Comparison of ENCODE assay signal across 3 cellular contexts in the genomic region with DNA sequence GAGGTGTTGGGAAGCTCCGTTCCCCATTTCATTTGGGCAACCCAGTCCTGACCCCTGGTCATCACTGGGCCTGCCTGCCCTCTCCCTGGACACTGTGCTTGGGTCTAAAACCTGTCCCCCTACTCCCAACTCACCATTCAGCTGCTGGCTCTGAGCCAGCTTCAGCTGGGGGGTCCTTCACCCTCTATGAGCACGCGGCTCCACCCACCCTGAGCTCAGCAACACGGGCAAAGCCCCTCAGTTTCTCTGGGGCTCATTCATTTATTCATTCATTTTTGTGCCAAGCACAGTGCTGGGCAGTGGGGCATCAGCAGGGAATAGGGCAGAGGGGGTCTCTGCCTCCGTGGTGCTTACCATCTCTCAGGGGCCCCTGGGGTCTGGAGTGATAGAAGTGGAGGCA.
TF ChIP-seq lines count a peak whose summit lies in the region.

No MANE protein-coding gene starts in this region.

TF ChIP-seq in SK-N-SH, 30 proteins besides CTCF, POLR2A, EP300 and RAD21 (continued from another document):
- TF ChIP-seq, protein P1, sequence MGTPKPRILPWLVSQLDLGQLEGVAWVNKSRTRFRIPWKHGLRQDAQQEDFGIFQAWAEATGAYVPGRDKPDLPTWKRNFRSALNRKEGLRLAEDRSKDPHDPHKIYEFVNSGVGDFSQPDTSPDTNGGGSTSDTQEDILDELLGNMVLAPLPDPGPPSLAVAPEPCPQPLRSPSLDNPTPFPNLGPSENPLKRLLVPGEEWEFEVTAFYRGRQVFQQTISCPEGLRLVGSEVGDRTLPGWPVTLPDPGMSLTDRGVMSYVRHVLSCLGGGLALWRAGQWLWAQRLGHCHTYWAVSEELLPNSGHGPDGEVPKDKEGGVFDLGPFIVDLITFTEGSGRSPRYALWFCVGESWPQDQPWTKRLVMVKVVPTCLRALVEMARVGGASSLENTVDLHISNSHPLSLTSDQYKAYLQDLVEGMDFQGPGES (IDR thresholded peaks at IDR 0.05; ENCODE audit: low read depth, low read length) = no peak
- TF ChIP-seq MEF2A (IDR thresholded peaks at IDR 0.05; ENCODE audit: borderline replicate concordance, low read depth) (no peak), CHD2 (IDR thresholded peaks at IDR 0.05; ENCODE audit: low read length, partially characterized antibody) (no peak), NRF1 (IDR thresholded peaks at IDR 0.05; ENCODE audit: low read depth, low read length) (no peak), USF2 (IDR thresholded peaks at IDR 0.05; ENCODE audit: borderline replicate concordance, low read depth, low read length) (no peak), FOSL2 (IDR thresholded peaks at IDR 0.05; ENCODE audit: borderline replicate concordance, low read depth) (no peak), RXRA (IDR thresholded peaks at IDR 0.05; ENCODE audit: borderline replicate concordance, low read depth) (no peak), MAX (IDR thresholded peaks at IDR 0.05; ENCODE audit: low read depth) (no peak), SMC3 (IDR thresholded peaks at IDR 0.05; ENCODE audit: low read depth, low read length) (no peak), NFIC (IDR thresholded peaks at IDR 0.05; ENCODE audit: borderline replicate concordance) (no peak), JUND (IDR thresholded peaks at IDR 0.05) (no peak), USF1 (IDR thresholded peaks at IDR 0.05; ENCODE audit: borderline replicate concordance, low read depth) (no peak), GATA2 (CRISPR knock-in tag; IDR thresholded peaks at IDR 0.05) (no peak), TCF12 (IDR thresholded peaks at IDR 0.05) (no peak), FOXJ3 (CRISPR knock-in tag; IDR thresholded peaks at IDR 0.05) (no peak)

TF ChIP-seq in SK-N-SH treated with all-trans-retinoic acid at 6 μM for 48 hours, 23 proteins besides CTCF, POLR2A, EP300 and RAD21 (continued from another document):
- TF ChIP-seq POU6F1 (CRISPR knock-in tag; IDR thresholded peaks at IDR 0.05; ENCODE audit: borderline replicate concordance, low read depth) (no peak), ZNF70 (CRISPR knock-in tag; IDR thresholded peaks at IDR 0.05) (no peak), PPARA (CRISPR knock-in tag; IDR thresholded peaks at IDR 0.05; ENCODE audit: borderline replicate concordance) (no peak), RARB (CRISPR knock-in tag; IDR thresholded peaks at IDR 0.05) (no peak), ESRRG (CRISPR knock-in tag; IDR thresholded peaks at IDR 0.05) (no peak)

TF ChIP-seq in K562, 482 proteins besides CTCF, POLR2A, EP300 and RAD21 (continued from another document):
- TF ChIP-seq, protein P2, sequence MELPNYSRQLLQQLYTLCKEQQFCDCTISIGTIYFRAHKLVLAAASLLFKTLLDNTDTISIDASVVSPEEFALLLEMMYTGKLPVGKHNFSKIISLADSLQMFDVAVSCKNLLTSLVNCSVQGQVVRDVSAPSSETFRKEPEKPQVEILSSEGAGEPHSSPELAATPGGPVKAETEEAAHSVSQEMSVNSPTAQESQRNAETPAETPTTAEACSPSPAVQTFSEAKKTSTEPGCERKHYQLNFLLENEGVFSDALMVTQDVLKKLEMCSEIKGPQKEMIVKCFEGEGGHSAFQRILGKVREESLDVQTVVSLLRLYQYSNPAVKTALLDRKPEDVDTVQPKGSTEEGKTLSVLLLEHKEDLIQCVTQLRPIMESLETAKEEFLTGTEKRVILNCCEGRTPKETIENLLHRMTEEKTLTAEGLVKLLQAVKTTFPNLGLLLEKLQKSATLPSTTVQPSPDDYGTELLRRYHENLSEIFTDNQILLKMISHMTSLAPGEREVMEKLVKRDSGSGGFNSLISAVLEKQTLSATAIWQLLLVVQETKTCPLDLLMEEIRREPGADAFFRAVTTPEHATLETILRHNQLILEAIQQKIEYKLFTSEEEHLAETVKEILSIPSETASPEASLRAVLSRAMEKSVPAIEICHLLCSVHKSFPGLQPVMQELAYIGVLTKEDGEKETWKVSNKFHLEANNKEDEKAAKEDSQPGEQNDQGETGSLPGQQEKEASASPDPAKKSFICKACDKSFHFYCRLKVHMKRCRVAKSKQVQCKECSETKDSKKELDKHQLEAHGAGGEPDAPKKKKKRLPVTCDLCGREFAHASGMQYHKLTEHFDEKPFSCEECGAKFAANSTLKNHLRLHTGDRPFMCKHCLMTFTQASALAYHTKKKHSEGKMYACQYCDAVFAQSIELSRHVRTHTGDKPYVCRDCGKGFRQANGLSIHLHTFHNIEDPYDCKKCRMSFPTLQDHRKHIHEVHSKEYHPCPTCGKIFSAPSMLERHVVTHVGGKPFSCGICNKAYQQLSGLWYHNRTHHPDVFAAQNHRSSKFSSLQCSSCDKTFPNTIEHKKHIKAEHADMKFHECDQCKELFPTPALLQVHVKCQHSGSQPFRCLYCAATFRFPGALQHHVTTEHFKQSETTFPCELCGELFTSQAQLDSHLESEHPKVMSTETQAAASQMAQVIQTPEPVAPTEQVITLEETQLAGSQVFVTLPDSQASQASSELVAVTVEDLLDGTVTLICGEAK (IDR thresholded peaks at IDR 0.05) = no peak
- TF ChIP-seq, protein P2 (CRISPR knock-in tag; IDR thresholded peaks at IDR 0.05) = no peak
- 0 out of 2 replicates have a peak, but pooled peaks have one; percentile 26 for TF ChIP-seq NFIC (IDR thresholded peaks at IDR 0.05)
- TF ChIP-seq ZNF184 (CRISPR knock-in tag; IDR thresholded peaks at IDR 0.05) = no peak
